Comparison of ENCODE assay signal across 8 cellular contexts in the genomic region with DNA sequence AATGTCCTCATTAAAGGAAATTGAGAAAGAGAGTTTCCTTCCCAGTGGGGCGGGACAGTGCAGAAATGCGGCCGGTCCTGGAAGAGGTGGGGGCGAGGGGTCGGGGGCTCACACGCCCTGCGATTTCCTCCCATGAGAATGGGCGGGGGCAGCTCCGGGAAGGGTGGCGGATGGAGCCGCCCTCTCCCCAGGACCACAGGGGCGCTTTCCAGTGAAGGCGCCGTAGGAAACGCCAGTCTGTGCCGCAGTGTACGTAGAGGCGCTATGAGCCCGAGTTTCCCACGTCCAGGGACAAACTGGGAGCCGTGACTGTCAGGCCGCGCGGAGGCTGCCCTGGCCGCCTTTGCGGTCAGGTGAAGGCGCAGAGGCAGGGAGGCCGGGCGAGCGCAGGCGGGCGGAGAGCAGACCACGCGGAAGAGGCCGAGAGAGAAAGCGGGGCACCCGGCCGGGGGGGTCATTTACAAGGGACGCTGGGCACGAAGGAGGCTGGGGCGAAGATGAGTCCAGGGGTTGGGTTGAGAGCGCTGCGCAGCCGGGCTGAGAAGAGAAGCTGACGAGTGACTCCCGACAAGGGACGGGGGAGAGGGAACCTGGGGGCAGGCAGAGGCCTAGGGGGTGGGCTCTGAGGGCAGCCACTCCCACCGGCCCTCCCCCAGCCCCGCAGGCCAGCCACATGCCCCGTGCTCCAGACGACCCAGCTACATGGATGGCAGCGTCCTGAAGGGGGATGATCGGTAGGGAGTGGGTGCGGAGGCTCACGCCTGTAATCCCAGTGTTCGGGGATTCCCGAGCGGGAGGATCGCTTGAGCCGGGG. TPM values are rescaled to one million over a fixed set of nuclear protein-coding genes. Genes with fewer than 3 reads are reported as not detected.
A peak's percentile ranks its signal among the peaks of the same experiment; 100 is the strongest.
DNase-seq lines count a peak whose midpoint lies in the region; ATAC-seq and TF ChIP-seq lines count a peak whose summit lies in the region.

No MANE protein-coding gene starts in this region.

- DNase-seq in RPMI8226 (peak; percentile 62), anterior cingulate cortex (lab: John Stamatoyannopoulos, UW) (peak in 46 of 58 donors; percentile 24 to 75 (median 57)), hypothalamus (lab: John Stamatoyannopoulos, UW) (peak in 42 of 51 donors; percentile 22 to 82 (median 65)), retinal pigment epithelial cell (ENCODE audit: low read depth) (no peak), cerebellum (ENCODE audit: low spot score) (no peak), MV-4-11 (lab: John Stamatoyannopoulos, UW) (no peak)

- ATAC-seq in GM18502 (IDR thresholded peaks at IDR 0.05; ENCODE audit: poor library complexity, unreplicated experiment) = peak; percentile 63
- peak; percentile 42 for ATAC-seq in HG02870 (IDR thresholded peaks at IDR 0.05; ENCODE audit: unreplicated experiment)

- no peak for TF ChIP-seq CTCF in retinal pigment epithelial cell (conservative IDR thresholded peaks at IDR 0.05; ENCODE audit: low read depth, low read length)

- peak overlapping the region; percentile 54 for H3K4me3 ChIP-seq in retinal pigment epithelial cell (ENCODE audit: low read length)

RNA-seq across cellular contexts. Expression of a gene that starts 45.0 kb away (rescaled TPM):
- 2.0 TPM for total RNA-seq in cerebellum

Comparison
In these comparisons a context has a peak if more than half of its experiments do, and no peak if none do; other contexts are left out.
1. DNase-seq: peak in RPMI8226 (single experiment), anterior cingulate cortex (46 of 58) and hypothalamus (42 of 51); none in retinal pigment epithelial cell (single experiment), cerebellum (single experiment) and MV-4-11 (single experiment).